1 cellular context compared by ENCODE assay signal in genomic region chr10:101441539-101442455, GRCh38.
A peak's percentile ranks its signal among the peaks of the same experiment; 100 is the strongest.
TF ChIP-seq lines count a peak whose summit lies in the region.

No MANE protein-coding gene starts in this region.

TF ChIP-seq in H1, 55 proteins besides CTCF, POLR2A, EP300 and RAD21 (continued from another document):
- TF ChIP-seq ZNF274 (IDR thresholded peaks at IDR 0.05; ENCODE audit: borderline replicate concordance, extremely low read depth, low read length) = no peak
- TF ChIP-seq EGR1 (IDR thresholded peaks at IDR 0.05; ENCODE audit: borderline replicate concordance, low read depth, low read length) = no peak
- TF ChIP-seq CBX5 (IDR thresholded peaks at IDR 0.05; ENCODE audit: low read depth, low read length) = no peak
- TF ChIP-seq MAX (IDR thresholded peaks at IDR 0.05) = no peak
- no peak for TF ChIP-seq MAFK (IDR thresholded peaks at IDR 0.05; ENCODE audit: low read depth, low read length)
- TF ChIP-seq SIRT6 (IDR thresholded peaks at IDR 0.05; ENCODE audit: low read length) = no peak
- TF ChIP-seq E2F6 (IDR thresholded peaks at IDR 0.05) = no peak
- TF ChIP-seq ASH2L (IDR thresholded peaks at IDR 0.05; ENCODE audit: low read length) = no peak
- no peak for TF ChIP-seq KDM5A (IDR thresholded peaks at IDR 0.05; ENCODE audit: low read length)
- no peak for TF ChIP-seq TCF12 (IDR thresholded peaks at IDR 0.05; ENCODE audit: low read depth, low read length)
- TF ChIP-seq POLR2AphosphoS5 (IDR thresholded peaks at IDR 0.05; ENCODE audit: low read depth, low read length) = no peak
- no peak for TF ChIP-seq SRF (IDR thresholded peaks at IDR 0.05; ENCODE audit: low read depth, low read length)
- TF ChIP-seq TBP (IDR thresholded peaks at IDR 0.05; ENCODE audit: low read depth, low read length) = no peak
- no peak for TF ChIP-seq SP1 (IDR thresholded peaks at IDR 0.05; ENCODE audit: low read depth, low read length)
- no peak for TF ChIP-seq BRCA1 (IDR thresholded peaks at IDR 0.05; ENCODE audit: low read depth, low read length)
- no peak for TF ChIP-seq BACH1 (IDR thresholded peaks at IDR 0.05; ENCODE audit: low read length)
- TF ChIP-seq CHD1 (IDR thresholded peaks at IDR 0.05; ENCODE audit: low read depth, low read length) = no peak
- no peak for TF ChIP-seq ATF2 (IDR thresholded peaks at IDR 0.05; ENCODE audit: low read length)
- TF ChIP-seq SAP30 (IDR thresholded peaks at IDR 0.05; ENCODE audit: insufficient read depth, insufficient replicate concordance, low read length) = no peak
- TF ChIP-seq JUND (IDR thresholded peaks at IDR 0.05; ENCODE audit: low read length) = peak; percentile 48; the same call in 1 of the 2 replicates
- TF ChIP-seq RXRA (IDR thresholded peaks at IDR 0.05; ENCODE audit: insufficient read depth, low read depth, low read length) = 0 out of 2 replicates have a peak, but pooled peaks have one; percentile 76
